ENCODE assay signal across 1 cellular context in genomic region chr3:123343296-123344174, GRCh38.
TF ChIP-seq lines count a peak whose summit lies in the region.

No MANE protein-coding gene starts in this region.

TF ChIP-seq in GM23338, 12 proteins besides CTCF, POLR2A, EP300 and RAD21 (continued from another document):
- TF ChIP-seq, protein P1, sequence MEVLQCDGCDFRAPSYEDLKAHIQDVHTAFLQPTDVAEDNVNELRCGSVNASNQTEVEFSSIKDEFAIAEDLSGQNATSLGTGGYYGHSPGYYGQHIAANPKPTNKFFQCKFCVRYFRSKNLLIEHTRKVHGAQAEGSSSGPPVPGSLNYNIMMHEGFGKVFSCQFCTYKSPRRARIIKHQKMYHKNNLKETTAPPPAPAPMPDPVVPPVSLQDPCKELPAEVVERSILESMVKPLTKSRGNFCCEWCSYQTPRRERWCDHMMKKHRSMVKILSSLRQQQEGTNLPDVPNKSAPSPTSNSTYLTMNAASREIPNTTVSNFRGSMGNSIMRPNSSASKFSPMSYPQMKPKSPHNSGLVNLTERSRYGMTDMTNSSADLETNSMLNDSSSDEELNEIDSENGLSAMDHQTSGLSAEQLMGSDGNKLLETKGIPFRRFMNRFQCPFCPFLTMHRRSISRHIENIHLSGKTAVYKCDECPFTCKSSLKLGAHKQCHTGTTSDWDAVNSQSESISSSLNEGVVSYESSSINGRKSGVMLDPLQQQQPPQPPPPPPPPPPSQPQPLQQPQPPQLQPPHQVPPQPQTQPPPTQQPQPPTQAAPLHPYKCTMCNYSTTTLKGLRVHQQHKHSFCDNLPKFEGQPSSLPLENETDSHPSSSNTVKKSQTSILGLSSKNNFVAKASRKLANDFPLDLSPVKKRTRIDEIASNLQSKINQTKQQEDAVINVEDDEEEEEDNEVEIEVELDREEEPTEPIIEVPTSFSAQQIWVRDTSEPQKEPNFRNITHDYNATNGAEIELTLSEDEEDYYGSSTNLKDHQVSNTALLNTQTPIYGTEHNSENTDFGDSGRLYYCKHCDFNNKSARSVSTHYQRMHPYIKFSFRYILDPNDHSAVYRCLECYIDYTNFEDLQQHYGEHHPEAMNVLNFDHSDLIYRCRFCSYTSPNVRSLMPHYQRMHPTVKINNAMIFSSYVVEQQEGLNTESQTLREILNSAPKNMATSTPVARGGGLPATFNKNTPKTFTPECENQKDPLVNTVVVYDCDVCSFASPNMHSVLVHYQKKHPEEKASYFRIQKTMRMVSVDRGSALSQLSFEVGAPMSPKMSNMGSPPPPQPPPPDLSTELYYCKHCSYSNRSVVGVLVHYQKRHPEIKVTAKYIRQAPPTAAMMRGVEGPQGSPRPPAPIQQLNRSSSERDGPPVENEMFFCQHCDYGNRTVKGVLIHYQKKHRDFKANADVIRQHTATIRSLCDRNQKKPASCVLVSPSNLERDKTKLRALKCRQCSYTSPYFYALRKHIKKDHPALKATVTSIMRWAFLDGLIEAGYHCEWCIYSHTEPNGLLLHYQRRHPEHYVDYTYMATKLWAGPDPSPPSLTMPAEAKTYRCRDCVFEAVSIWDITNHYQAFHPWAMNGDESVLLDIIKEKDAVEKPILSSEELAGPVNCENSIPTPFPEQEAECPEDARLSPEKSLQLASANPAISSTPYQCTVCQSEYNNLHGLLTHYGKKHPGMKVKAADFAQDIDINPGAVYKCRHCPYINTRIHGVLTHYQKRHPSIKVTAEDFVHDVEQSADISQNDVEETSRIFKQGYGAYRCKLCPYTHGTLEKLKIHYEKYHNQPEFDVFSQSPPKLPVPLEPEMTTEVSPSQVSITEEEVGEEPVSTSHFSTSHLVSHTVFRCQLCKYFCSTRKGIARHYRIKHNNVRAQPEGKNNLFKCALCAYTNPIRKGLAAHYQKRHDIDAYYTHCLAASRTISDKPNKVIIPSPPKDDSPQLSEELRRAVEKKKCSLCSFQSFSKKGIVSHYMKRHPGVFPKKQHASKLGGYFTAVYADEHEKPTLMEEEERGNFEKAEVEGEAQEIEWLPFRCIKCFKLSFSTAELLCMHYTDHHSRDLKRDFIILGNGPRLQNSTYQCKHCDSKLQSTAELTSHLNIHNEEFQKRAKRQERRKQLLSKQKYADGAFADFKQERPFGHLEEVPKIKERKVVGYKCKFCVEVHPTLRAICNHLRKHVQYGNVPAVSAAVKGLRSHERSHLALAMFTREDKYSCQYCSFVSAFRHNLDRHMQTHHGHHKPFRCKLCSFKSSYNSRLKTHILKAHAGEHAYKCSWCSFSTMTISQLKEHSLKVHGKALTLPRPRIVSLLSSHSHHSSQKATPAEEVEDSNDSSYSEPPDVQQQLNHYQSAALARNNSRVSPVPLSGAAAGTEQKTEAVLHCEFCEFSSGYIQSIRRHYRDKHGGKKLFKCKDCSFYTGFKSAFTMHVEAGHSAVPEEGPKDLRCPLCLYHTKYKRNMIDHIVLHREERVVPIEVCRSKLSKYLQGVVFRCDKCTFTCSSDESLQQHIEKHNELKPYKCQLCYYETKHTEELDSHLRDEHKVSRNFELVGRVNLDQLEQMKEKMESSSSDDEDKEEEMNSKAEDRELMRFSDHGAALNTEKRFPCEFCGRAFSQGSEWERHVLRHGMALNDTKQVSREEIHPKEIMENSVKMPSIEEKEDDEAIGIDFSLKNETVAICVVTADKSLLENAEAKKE (CRISPR knock-in tag; IDR thresholded peaks at IDR 0.05), result no peak
- TF ChIP-seq EZH2 (IDR thresholded peaks at IDR 0.05; ENCODE audit: low read depth, unreplicated experiment), result no peak
